In the genomic region with DNA sequence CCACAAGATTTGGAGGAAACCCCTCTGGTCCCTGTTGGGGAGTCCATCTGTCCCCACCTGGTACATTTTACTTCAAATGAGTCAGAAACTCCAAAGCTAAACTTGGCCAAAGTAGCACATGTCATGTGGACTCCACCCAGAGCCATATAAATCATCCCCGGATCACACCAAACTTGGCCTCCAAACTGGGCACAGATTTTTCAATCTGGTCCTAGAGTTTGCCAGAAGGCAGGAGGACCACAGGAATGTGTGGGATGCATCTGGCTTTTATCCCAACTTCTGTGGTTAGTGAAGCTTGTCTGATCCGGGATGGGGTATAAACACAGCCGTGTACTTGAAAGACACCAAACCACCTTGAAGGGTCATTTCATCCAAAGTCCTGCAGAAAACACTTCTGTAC, we compare ENCODE assay signal across 15 cellular contexts.
DNase-seq lines count a peak whose midpoint lies in the region; ATAC-seq and TF ChIP-seq lines count a peak whose summit lies in the region.
"Had no signal": no experiment of that assay in that cellular context is flagged by ENCODE, and none has a peak within 500 bp of the region (broad histone marks: within the 10 kb centered on the region; RNA-seq: fewer than 3 reads in every experiment).

No MANE protein-coding gene starts in this region.

- in situ Hi-C loops in Caki2 (cut with HindIII; ENCODE audit: low pct_unique_long_range_greater_than_20kb, low sequenced_read_pairs) = no loop called here
- in situ Hi-C loops in GM13977 (cut with MboI; ENCODE audit: low pct_unique_long_range_greater_than_20kb, low sequenced_read_pairs, unreplicated experiment) = loop anchor here (25.0 kb wide), 1 partner anchor 941 kb away; no protein-coding TSS in a partner anchor

- DNase-seq in Caki2 (ENCODE audit: low read depth) (peak; percentile 70), NCI-H226 (peak; percentile 83), cardiac fibroblast (ENCODE audit: low read depth in 2 of 2) (peak; percentile 71 to 88), mesothelial cell of epicardium (ENCODE audit: low spot score in 2 of 2, unreplicated experiment in 2 of 2) (no peak), GM13977 (ENCODE audit: low spot score) (no peak)
- DNase-seq: activated CD8-positive, alpha-beta memory T cell treated with anti-CD3 and anti-CD28 coated beads for 24 hours; activated naive CD8-positive, alpha-beta T cell treated with anti-CD3 and anti-CD28 coated beads for 36 hours; CD4-positive, alpha-beta T cell; NCI-H510A treated with DMSO at 0.1 percent for 48 hours; upper lobe of right lung had no signal

- peaks cover 20% of the 10 kb centered on the region for H3K27me3 Mint-ChIP-seq in mesothelial cell of epicardium (ENCODE audit: low read depth)
- peaks cover 36% of the 10 kb centered on the region for H3K27me3 Mint-ChIP-seq in stimulated activated memory B cell treated with anti-CD40 and anti-IgM and Interleukin-4, amounts not matched to agents 10 μg/mL and 1 μg/mL and 100 μg/mL, for 72 hours

- H3K36me3 Mint-ChIP-seq in mesothelial cell of epicardium = no peaks in the 10 kb centered on the region
- no peaks in the 10 kb centered on the region for H3K36me3 Mint-ChIP-seq in stimulated activated memory B cell treated with anti-CD40 and anti-IgM and Interleukin-4, amounts not matched to agents 10 μg/mL and 1 μg/mL and 100 μg/mL, for 72 hours
- H3K36me3 Mint-ChIP-seq: activated naive CD8-positive, alpha-beta T cell treated with anti-CD3 and anti-CD28 coated beads for 36 hours had no signal

- no peak for ATAC-seq in stimulated activated memory B cell treated with anti-CD40 and anti-IgM and Interleukin-4, amounts not matched to agents 10 μg/mL and 1 μg/mL and 100 μg/mL, for 72 hours
- ATAC-seq in GM21526 (IDR thresholded peaks at IDR 0.05; ENCODE audit: low FRiP score, unreplicated experiment) (no peak), HG03442 (IDR thresholded peaks at IDR 0.05; ENCODE audit: unreplicated experiment) (no peak)
- ATAC-seq: left lobe of liver, upper lobe of right lung had no signal

- no peak overlapping the region for H3K4me3 Mint-ChIP-seq in mesothelial cell of epicardium
- no peak overlapping the region for H3K4me3 Mint-ChIP-seq in stimulated activated memory B cell treated with anti-CD40 and anti-IgM and Interleukin-4, amounts not matched to agents 10 μg/mL and 1 μg/mL and 100 μg/mL, for 72 hours
- H3K4me3 Mint-ChIP-seq: activated naive CD8-positive, alpha-beta T cell treated with anti-CD3 and anti-CD28 coated beads for 36 hours; CD4-positive, alpha-beta T cell; T-helper 1 cell treated with Interleukin-12 subunit alpha and Interleukin-12 subunit beta and Interleukin-4 antibody, amounts not matched to agents 30 μg/mL and 1 μg/mL, for 36 hours had no signal

- H3K4me3 ChIP-seq in cardiac fibroblast (replicated peaks in 1 of 2; ENCODE audit: low read depth in 2 of 2, low read length in 2 of 2) = no peak overlapping the region
- H3K4me3 ChIP-seq: upper lobe of right lung had no signal

- no peak for TF ChIP-seq CTCF in cardiac fibroblast (IDR thresholded peaks at IDR 0.05; ENCODE audit: low read depth, low read length)
- no peak for TF ChIP-seq CTCF in mesothelial cell of epicardium (IDR thresholded peaks at IDR 0.05; ENCODE audit: unreplicated experiment)
- no peak for TF ChIP-seq CTCF in GM13977 (IDR thresholded peaks at IDR 0.05; ENCODE audit: extremely low read depth, insufficient read depth, missing control alignments)

- H3K27ac Mint-ChIP-seq in mesothelial cell of epicardium = peak overlapping the region; percentile 47
- H3K27ac Mint-ChIP-seq in stimulated activated memory B cell treated with anti-CD40 and anti-IgM and Interleukin-4, amounts not matched to agents 10 μg/mL and 1 μg/mL and 100 μg/mL, for 72 hours = no peak overlapping the region
- H3K27ac Mint-ChIP-seq: activated naive CD8-positive, alpha-beta T cell treated with anti-CD3 and anti-CD28 coated beads for 36 hours; CD4-positive, alpha-beta T cell; T-helper 1 cell treated with Interleukin-12 subunit alpha and Interleukin-12 subunit beta and Interleukin-4 antibody, amounts not matched to agents 30 μg/mL and 1 μg/mL, for 36 hours had no signal

- no peaks in the 10 kb centered on the region for H3K9me3 Mint-ChIP-seq in mesothelial cell of epicardium
- no peaks in the 10 kb centered on the region for H3K9me3 Mint-ChIP-seq in stimulated activated memory B cell treated with anti-CD40 and anti-IgM and Interleukin-4, amounts not matched to agents 10 μg/mL and 1 μg/mL and 100 μg/mL, for 72 hours
- H3K9me3 Mint-ChIP-seq: activated naive CD8-positive, alpha-beta T cell treated with anti-CD3 and anti-CD28 coated beads for 36 hours; CD4-positive, alpha-beta T cell; T-helper 1 cell treated with Interleukin-12 subunit alpha and Interleukin-12 subunit beta and Interleukin-4 antibody, amounts not matched to agents 30 μg/mL and 1 μg/mL, for 36 hours had no signal

- H3K4me1 Mint-ChIP-seq in mesothelial cell of epicardium = peaks cover 39% of the 10 kb centered on the region
- peaks cover 2% of the 10 kb centered on the region for H3K4me1 Mint-ChIP-seq in stimulated activated memory B cell treated with anti-CD40 and anti-IgM and Interleukin-4, amounts not matched to agents 10 μg/mL and 1 μg/mL and 100 μg/mL, for 72 hours

Comparison
In these comparisons a context has a peak if more than half of its experiments do, and no peak if none do; other contexts are left out.
1. DNase-seq: peak in Caki2 (single experiment), NCI-H226 (single experiment) and cardiac fibroblast (2 of 2); none in mesothelial cell of epicardium (0 of 2) and GM13977 (single experiment).